ENCODE assay signal across 8 cellular contexts in genomic region chr13:27919934-27920676, GRCh38. TPM values are rescaled to one million over a fixed set of nuclear protein-coding genes. Genes with fewer than 3 reads are reported as not detected.
DNase-seq lines count a peak whose midpoint lies in the region; ATAC-seq, FAIRE-seq and TF ChIP-seq lines count a peak whose summit lies in the region.

TSS of gene PDX1 (plus strand) at chr13:27920000. CDS start at chr13:27920139, 139 bp downstream.

- peaks cover 9% of the 10 kb centered on the region for H3K36me3 Mint-ChIP-seq in activated naive CD4-positive, alpha-beta T cell treated with anti-CD3 and anti-CD28 coated beads, Interleukin-2, amount 10 ng/mL, durations not matched to agents 7 days and 5 days

- H3K4me1 Mint-ChIP-seq in activated naive CD4-positive, alpha-beta T cell treated with anti-CD3 and anti-CD28 coated beads, Interleukin-2, amount 10 ng/mL, durations not matched to agents 7 days and 5 days, result peaks cover 17% of the 10 kb centered on the region

- TF ChIP-seq CTCF in VCaP (conservative IDR thresholded peaks at IDR 0.05) (no peak), smooth muscle cell (IDR thresholded peaks at IDR 0.05; ENCODE audit: borderline replicate concordance, insufficient read depth, poor library complexity, severe bottlenecking) (no peak)

- peak within 1 kb of the TSS; percentile 61 for H3K4me3 Mint-ChIP-seq in activated naive CD4-positive, alpha-beta T cell treated with anti-CD3 and anti-CD28 coated beads, Interleukin-2, amount 10 ng/mL, durations not matched to agents 7 days and 5 days

- peak within 1 kb of the TSS; percentile 90 for H3K4me2 ChIP-seq in smooth muscle cell

- CTCF ChIA-PET in activated naive CD4-positive, alpha-beta T cell treated with anti-CD3 and anti-CD28 coated beads, Interleukin-2, amount 10 ng/mL, durations not matched to agents 7 days and 5 days (lab: Charles Lee), result interaction anchor here (1.1 to 2.3 kb wide), 4 partner anchors 32 to 98 kb away, joined by 3 to 6 read pairs (median 4); no protein-coding TSS in a partner anchor

- H3K27me3 ChIP-seq in right cardiac atrium (ENCODE audit: control insufficient read depth, insufficient read depth), result peaks cover 3% of the 10 kb centered on the region
- H3K27me3 ChIP-seq in smooth muscle cell (ENCODE audit: low read depth), result peaks cover 100% of the 10 kb centered on the region

- no peaks in the 10 kb centered on the region for H3K79me2 ChIP-seq in smooth muscle cell (ENCODE audit: low read depth)

- H3K36me3 ChIP-seq in smooth muscle cell (ENCODE audit: low read depth), result no peaks in the 10 kb centered on the region

- peaks cover 100% of the 10 kb centered on the region for H3K27me3 Mint-ChIP-seq in activated naive CD4-positive, alpha-beta T cell treated with anti-CD3 and anti-CD28 coated beads, Interleukin-2, amount 10 ng/mL, durations not matched to agents 7 days and 5 days

- no peak for FAIRE-seq in H54 (lab: Jason Lieb, UNC)

- no peaks in the 10 kb centered on the region for H4K20me1 ChIP-seq in smooth muscle cell (ENCODE audit: low read depth)

- peak; percentile 86 to 88 for ATAC-seq in right cardiac atrium

- peak within 1 kb of the TSS; percentile 45 for H3K4me3 ChIP-seq in right cardiac atrium (ENCODE audit: low read length)
- H3K4me3 ChIP-seq in smooth muscle cell, result peak within 1 kb of the TSS; percentile 50

- H3K27ac ChIP-seq in VCaP (peak within 1 kb of the TSS; percentile 37), right cardiac atrium (ENCODE audit: low read length) (no peak within 1 kb of the TSS), smooth muscle cell (ENCODE audit: low read depth) (no peak within 1 kb of the TSS)

- H3K9me3 Mint-ChIP-seq in activated naive CD4-positive, alpha-beta T cell treated with anti-CD3 and anti-CD28 coated beads, Interleukin-2, amount 10 ng/mL, durations not matched to agents 7 days and 5 days, result no peaks in the 10 kb centered on the region

- H3K9ac ChIP-seq in smooth muscle cell (ENCODE audit: low read depth), result no peak within 1 kb of the TSS

- WGBS in right cardiac atrium, result 1% methylated on average over 76 of the region's 76 CpGs
- WGBS in smooth muscle cell (ENCODE audit: low lambda C conversion rate), result 3% methylated on average over 53 of the region's 76 CpGs

- TF ChIP-seq POLR2A in H54 (IDR thresholded peaks at IDR 0.05; ENCODE audit: low read depth, low read length), result no peak

- intact Hi-C loops in right cardiac atrium (cut with DNase I), result no loop called here

- no peak for DNase-seq in activated naive CD4-positive, alpha-beta T cell treated with anti-CD3 and anti-CD28 coated beads, Interleukin-2, amount 10 ng/mL, durations not matched to agents 7 days and 5 days
- DNase-seq in activated naive CD4-positive, alpha-beta T cell (lab: John Stamatoyannopoulos, UW), result no peak
- DNase-seq in right cardiac atrium (peak in 2 of 3 donors; percentile 27 to 61), smooth muscle cell (lab: John Stamatoyannopoulos, UW; ENCODE audit: unreplicated experiment) (no peak), NCI-H146 treated with DMSO at 0.1 percent for 48 hours (lab: John Stamatoyannopoulos, UW; ENCODE audit: unreplicated experiment) (no peak), H54 (ENCODE audit: insufficient read length, low spot score) (no peak)
- no peak for DNase-seq in stimulated activated CD4-positive, alpha-beta T cell treated with anti-CD3 and anti-CD28 coated beads, Interleukin-15, amount 100 ng/mL, for 24 hours

- H2AFZ ChIP-seq in smooth muscle cell (ENCODE audit: low read depth), result peak within 1 kb of the TSS; percentile 79

- peak within 1 kb of the TSS; percentile 52 for H3K27ac Mint-ChIP-seq in activated naive CD4-positive, alpha-beta T cell treated with anti-CD3 and anti-CD28 coated beads, Interleukin-2, amount 10 ng/mL, durations not matched to agents 7 days and 5 days

- no peaks in the 10 kb centered on the region for H3K9me3 ChIP-seq in right cardiac atrium (ENCODE audit: control insufficient read depth, low read length)
- H3K9me3 ChIP-seq in smooth muscle cell (replicated peaks; ENCODE audit: low read depth), result no peaks in the 10 kb centered on the region

- H3K4me1 ChIP-seq in right cardiac atrium (ENCODE audit: control insufficient read depth, insufficient read depth, low read length), result peaks cover 2% of the 10 kb centered on the region
- peaks cover 18% of the 10 kb centered on the region for H3K4me1 ChIP-seq in smooth muscle cell (ENCODE audit: low read depth)

- no peaks in the 10 kb centered on the region for H3F3A ChIP-seq in smooth muscle cell (ENCODE audit: low read depth)

RNA-seq across cellular contexts. Expression of gene PDX1, which starts in this region (rescaled TPM):
- total RNA-seq in right cardiac atrium (not detected), smooth muscle cell (not detected in 2 replicates)
- polyA plus RNA-seq in right cardiac atrium (not detected), smooth muscle cell (not detected in 2 replicates)

Comparison
In these comparisons a context has a peak if more than half of its experiments do, and no peak if none do; other contexts are left out.
1. Peak in DNase-seq, ATAC-seq and H3K4me3 ChIP-seq in right cardiac atrium; RNA of the gene not detected or under 1 TPM.